ENCODE assay signal across 8 cellular contexts in genomic region chr20:18466574-18466893, GRCh38. TPM values are rescaled to one million over a fixed set of nuclear protein-coding genes. Genes with fewer than 3 reads are reported as not detected.
DNase-seq lines count a peak whose midpoint lies in the region; FAIRE-seq and TF ChIP-seq lines count a peak whose summit lies in the region.

No MANE protein-coding gene starts in this region.

- H3K9me2 ChIP-seq in OCI-LY7 (ENCODE audit: insufficient read depth, low read length) = no peaks in the 10 kb centered on the region

- TF ChIP-seq CTCF in OCI-LY7 (conservative IDR thresholded peaks at IDR 0.05; ENCODE audit: low read length) = no peak
- no peak for TF ChIP-seq CTCF in epithelial cell of proximal tubule (conservative IDR thresholded peaks at IDR 0.05; ENCODE audit: low read depth, low read length)

- H3K27ac ChIP-seq in OCI-LY7 (ENCODE audit: low read depth, low read length, poor library complexity, severe bottlenecking) = no peak overlapping the region

- H3K36me3 ChIP-seq in OCI-LY7 (ENCODE audit: insufficient read depth, low read length) (peaks cover 20% of the 10 kb centered on the region), neuron (ENCODE audit: insufficient read depth, low read length) (peaks cover 11% of the 10 kb centered on the region)

- no peak for FAIRE-seq in H54 (lab: Jason Lieb, UNC)

- DNase-seq in GM03348 (ENCODE audit: low spot score) = peak; percentile 86
- DNase-seq in H54 (ENCODE audit: insufficient read length, low spot score) = peak; percentile 60
- DNase-seq in OCI-LY7 (ENCODE audit: low spot score) = no peak
- no peak for DNase-seq in epithelial cell of proximal tubule (ENCODE audit: low read depth)
- DNase-seq in NK-92 treated with Interleukin-12 subunit alpha and Interleukin-12 subunit beta, amount 100 ng/mL, for 24 hours (lab: John Stamatoyannopoulos, UW) = no peak
- no peak for DNase-seq in Ammon's horn (ENCODE audit: low spot score)
- no peak for DNase-seq in effector CD8-positive, alpha-beta T cell (lab: John Stamatoyannopoulos, UW)

- TSS peak; percentile 72 for BruUV-seq in OCI-LY7 (replicated peaks; lab: Mats Ljungman, UMichigan)

- H3K9me3 ChIP-seq in OCI-LY7 (ENCODE audit: low read length) (no peaks in the 10 kb centered on the region), neuron (ENCODE audit: low read length) (no peaks in the 10 kb centered on the region)

- peaks cover 22% of the 10 kb centered on the region for H3K79me2 ChIP-seq in OCI-LY7 (ENCODE audit: insufficient read depth, low read depth, low read length)

- no peaks in the 10 kb centered on the region for H3K27me3 ChIP-seq in neuron (ENCODE audit: insufficient read depth, low read length)

- no peaks in the 10 kb centered on the region for H4K20me1 ChIP-seq in OCI-LY7 (ENCODE audit: insufficient read depth, low read length)

- peak overlapping the region; percentile 86 for H3K4me3 ChIP-seq in OCI-LY7 (ENCODE audit: low read depth, low read length, poor library complexity, severe bottlenecking)
- H3K4me3 ChIP-seq in epithelial cell of proximal tubule (ENCODE audit: low read depth, low read length) = peak overlapping the region; percentile 73
- peak overlapping the region; percentile 91 for H3K4me3 ChIP-seq in neuron (ENCODE audit: low read length)

- intact Hi-C loops in OCI-LY7 (cut with micrococcal nuclease; ENCODE audit: unreplicated experiment) = loop anchor here (2.0 to 10.0 kb wide), 2 partner anchors 100 to 182 kb away; partner anchors contain the start of genes SMIM26 and ZNF133

- H3K4me2 ChIP-seq in OCI-LY7 (ENCODE audit: low read length) = peak overlapping the region; percentile 81

- POLR2A ChIA-PET in OCI-LY7 (lab: Charles Lee) = interaction anchor here (0.7 to 2.7 kb wide), 10 partner anchors 9 to 895 kb away, joined by 3 to 15 read pairs (median 3); partner anchors contain the start of genes RBBP9 and SEC23B

- H3K4me1 ChIP-seq in OCI-LY7 (ENCODE audit: insufficient read depth, low read length, poor library complexity, severe bottlenecking) (peaks cover 17% of the 10 kb centered on the region), neuron (ENCODE audit: insufficient read depth, low read length) (peaks cover 18% of the 10 kb centered on the region)

- CTCF ChIA-PET in OCI-LY7 (lab: Charles Lee; ENCODE audit: unreplicated experiment) = interaction anchor here (0.6 kb wide), 1 partner anchor 1039 kb away, joined by 3 read pairs; no protein-coding TSS in a partner anchor

- H2AFZ ChIP-seq in OCI-LY7 (ENCODE audit: low read length) (peak overlapping the region; percentile 70; the same call in 1 of the 2 replicates), neuron (ENCODE audit: low read depth, low read length) (peak overlapping the region; percentile 81)

- TF ChIP-seq POLR2A in H54 (IDR thresholded peaks at IDR 0.05; ENCODE audit: low read depth, low read length) = peak; percentile 74

RNA-seq across cellular contexts. Expression of gene DZANK1, which starts 0.3 kb away (rescaled TPM):
- 7.9 and 9.1 TPM in 2 replicates for total RNA-seq in OCI-LY7 (2014; rRNA removed; shearing (Covaris generic))
- total RNA-seq in OCI-LY7 (2022) (18.0 and 18.6 TPM in 2 replicates), epithelial cell of proximal tubule (1.3 and 1.4 TPM in 2 replicates)

RNA-seq across cellular contexts. Expression of gene POLR3F, which starts 0.7 kb away (rescaled TPM):
- total RNA-seq in OCI-LY7 (2014; rRNA removed; shearing (Covaris generic)) = 12.0 and 14.9 TPM in 2 replicates
- total RNA-seq in OCI-LY7 (2022) (10.9 and 12.3 TPM in 2 replicates), epithelial cell of proximal tubule (6.8 and 22.7 TPM in 2 replicates)

RNA-seq across cellular contexts. Expression of gene RBBP9, which starts 30.5 kb away (rescaled TPM):
- 8.1 and 8.7 TPM in 2 replicates for total RNA-seq in OCI-LY7 (2014; rRNA removed; shearing (Covaris generic))
- total RNA-seq in OCI-LY7 (2022) (11.7 and 13.6 TPM in 2 replicates), epithelial cell of proximal tubule (9.3 and 21.1 TPM in 2 replicates)

RNA-seq across cellular contexts. Expression of gene SEC23B, which starts 41.2 kb away (rescaled TPM):
- 40.3 and 42.6 TPM in 2 replicates for total RNA-seq in OCI-LY7 (2014; rRNA removed; shearing (Covaris generic))
- 51.6 and 52.6 TPM in 2 replicates for total RNA-seq in OCI-LY7 (2022)
- total RNA-seq in epithelial cell of proximal tubule = 50.8 and 69.6 TPM in 2 replicates

Comparison
In these comparisons a context has a peak if more than half of its experiments do, and no peak if none do; other contexts are left out.
1. DNase-seq: peak in GM03348 (single experiment) and H54 (single experiment); none in OCI-LY7 (single experiment), epithelial cell of proximal tubule (single experiment), NK-92 treated with Interleukin-12 subunit alpha and Interleukin-12 subunit beta, amount 100 ng/mL, for 24 hours (single experiment), Ammon's horn (single experiment) and effector CD8-positive, alpha-beta T cell (single experiment).
2. Peak in every context shown above with its lines, with median percentiles within 50 percentile points of each other: H3K4me3 ChIP-seq.